Comparison of ENCODE assay signal across 10 cellular contexts in genomic region chr1:42013881-42014470, GRCh38.
DNase-seq lines count a peak whose midpoint lies in the region; ATAC-seq and TF ChIP-seq lines count a peak whose summit lies in the region.
"Had no signal": no experiment of that assay in that cellular context is flagged by ENCODE, and none has a peak within 500 bp of the region (broad histone marks: within the 10 kb centered on the region; RNA-seq: fewer than 3 reads in every experiment).

No MANE protein-coding gene starts in this region.

- H3K9ac ChIP-seq in BLaER1, result peak overlapping the region; percentile 63
- no peak overlapping the region for H3K9ac ChIP-seq in neural progenitor cell

- no peaks in the 10 kb centered on the region for H3K36me3 Mint-ChIP-seq in activated T-helper 17 cell treated with anti-CD3 and anti-CD28 coated beads, Interleukin-2, amount 50 U/mL, for 72 hours (ENCODE audit: low read depth)
- peaks cover 3% of the 10 kb centered on the region for H3K36me3 Mint-ChIP-seq in effector memory CD8-positive, alpha-beta T cell (ENCODE audit: insufficient read depth)
- H3K36me3 Mint-ChIP-seq in neural progenitor cell, result no peaks in the 10 kb centered on the region

- H3K4me3 Mint-ChIP-seq in activated T-helper 17 cell treated with anti-CD3 and anti-CD28 coated beads, Interleukin-2, amount 50 U/mL, for 72 hours, result peak overlapping the region; percentile 34
- peak overlapping the region in 1 of 2 donors; percentile 44 for H3K4me3 Mint-ChIP-seq in effector memory CD8-positive, alpha-beta T cell
- no peak overlapping the region for H3K4me3 Mint-ChIP-seq in neural progenitor cell

- TF ChIP-seq CTCF in right lobe of liver (IDR thresholded peaks at IDR 0.05) (no peak), neural progenitor cell (IDR thresholded peaks at IDR 0.05) (no peak)

- peaks cover 50% of the 10 kb centered on the region for H3K4me1 Mint-ChIP-seq in activated T-helper 17 cell treated with anti-CD3 and anti-CD28 coated beads, Interleukin-2, amount 50 U/mL, for 72 hours
- H3K4me1 Mint-ChIP-seq in effector memory CD8-positive, alpha-beta T cell (ENCODE audit: low read depth in 2 of 2), result peaks cover 36 to 40% of the 10 kb centered on the region in 2 donors
- no peaks in the 10 kb centered on the region for H3K4me1 Mint-ChIP-seq in neural progenitor cell

- no peak overlapping the region for H2AFZ ChIP-seq in neural progenitor cell (replicated peaks)

- no peak for ATAC-seq in activated T-helper 17 cell treated with anti-CD3 and anti-CD28 coated beads, Interleukin-2, amount 50 U/mL, for 72 hours (replicated peaks)
- peak in 3 of 4 donors; percentile 17 to 31 (median 30) for ATAC-seq in right lobe of liver
- ATAC-seq in effector memory CD8-positive, alpha-beta T cell (replicated peaks), result no peak
- no peak for ATAC-seq in HG02798 (IDR thresholded peaks at IDR 0.05; ENCODE audit: poor library complexity, unreplicated experiment)
- no peak for ATAC-seq in HG03442 (IDR thresholded peaks at IDR 0.05; ENCODE audit: unreplicated experiment)

- H3K27me3 Mint-ChIP-seq in activated T-helper 17 cell treated with anti-CD3 and anti-CD28 coated beads, Interleukin-2, amount 50 U/mL, for 72 hours, result no peaks in the 10 kb centered on the region
- no peaks in the 10 kb centered on the region for H3K27me3 Mint-ChIP-seq in effector memory CD8-positive, alpha-beta T cell
- H3K27me3 Mint-ChIP-seq in neural progenitor cell (ENCODE audit: insufficient read depth, low read depth), result no peaks in the 10 kb centered on the region

- H3K4me1 ChIP-seq in BLaER1 (peaks cover 38% of the 10 kb centered on the region), right lobe of liver (no peaks in the 10 kb centered on the region), neural progenitor cell (no peaks in the 10 kb centered on the region)
- H3K4me1 ChIP-seq: SJSA1 had no signal

- H3K27me3 ChIP-seq in BLaER1 (no peaks in the 10 kb centered on the region), right lobe of liver (no peaks in the 10 kb centered on the region), neural progenitor cell (peaks cover 5% of the 10 kb centered on the region)
- H3K27me3 ChIP-seq: SJSA1 had no signal

- H3K4me2 ChIP-seq in BLaER1 (peak overlapping the region; percentile 86), neural progenitor cell (no peak overlapping the region)

- WGBS in right lobe of liver (ENCODE audit: insufficient coverage, low coverage, low lambda C conversion rate, missing lambda C conversion rate), result 55% methylated on average over 4 of the region's 7 CpGs

- H3K27ac ChIP-seq in BLaER1 (peak overlapping the region; percentile 77), right lobe of liver (no peak overlapping the region), neural progenitor cell (no peak overlapping the region)
- H3K27ac ChIP-seq: SJSA1 had no signal

- H4K20me1 ChIP-seq in BLaER1 (no peaks in the 10 kb centered on the region), neural progenitor cell (ENCODE audit: low read depth) (no peaks in the 10 kb centered on the region)

- no peaks in the 10 kb centered on the region for H3F3A ChIP-seq in neural progenitor cell (ENCODE audit: low read depth)

- H3K4me3 ChIP-seq in BLaER1, result peak overlapping the region; percentile 6; the same call in 1 of the 2 replicates
- no peak overlapping the region for H3K4me3 ChIP-seq in right lobe of liver
- H3K4me3 ChIP-seq in neural progenitor cell, result no peak overlapping the region
- H3K4me3 ChIP-seq: SJSA1 had no signal

- DNase-seq in GM03348 (ENCODE audit: low spot score) (peak; percentile 23), right lobe of liver (no peak), neural progenitor cell (ENCODE audit: low spot score) (no peak)
- DNase-seq in effector memory CD8-positive, alpha-beta T cell, result no peak
- DNase-seq: glutamatergic neuron had no signal

- H3K27ac Mint-ChIP-seq in activated T-helper 17 cell treated with anti-CD3 and anti-CD28 coated beads, Interleukin-2, amount 50 U/mL, for 72 hours, result peak overlapping the region; percentile 16
- peak overlapping the region in 1 of 2 donors; percentile 55 for H3K27ac Mint-ChIP-seq in effector memory CD8-positive, alpha-beta T cell
- no peak overlapping the region for H3K27ac Mint-ChIP-seq in neural progenitor cell

- intact Hi-C loops in right lobe of liver (cut with DNase I), result no loop called here

- no peaks in the 10 kb centered on the region for H3K79me2 ChIP-seq in neural progenitor cell (ENCODE audit: low read depth)

- H3K36me3 ChIP-seq in BLaER1 (no peaks in the 10 kb centered on the region), right lobe of liver (no peaks in the 10 kb centered on the region), neural progenitor cell (no peaks in the 10 kb centered on the region)
- H3K36me3 ChIP-seq: SJSA1 had no signal

- no peaks in the 10 kb centered on the region for H3K9me3 ChIP-seq in BLaER1
- no peaks in the 10 kb centered on the region for H3K9me3 ChIP-seq in right lobe of liver
- H3K9me3 ChIP-seq in neural progenitor cell (ENCODE audit: low read depth), result no peaks in the 10 kb centered on the region
- H3K9me3 ChIP-seq: SJSA1 had no signal

- no peak for TF ChIP-seq POLR2A in right lobe of liver (IDR thresholded peaks at IDR 0.05)

- H3K9me3 Mint-ChIP-seq in activated T-helper 17 cell treated with anti-CD3 and anti-CD28 coated beads, Interleukin-2, amount 50 U/mL, for 72 hours, result no peaks in the 10 kb centered on the region
- no peaks in the 10 kb centered on the region for H3K9me3 Mint-ChIP-seq in effector memory CD8-positive, alpha-beta T cell
- peaks cover 8% of the 10 kb centered on the region for H3K9me3 Mint-ChIP-seq in neural progenitor cell

Comparison
In these comparisons a context has a peak if more than half of its experiments do, and no peak if none do; other contexts are left out.
1. ATAC-seq: peak in right lobe of liver (3 of 4); none in activated T-helper 17 cell treated with anti-CD3 and anti-CD28 coated beads, Interleukin-2, amount 50 U/mL, for 72 hours (single experiment), effector memory CD8-positive, alpha-beta T cell (single experiment), HG02798 (single experiment) and HG03442 (single experiment).